In the genomic region with DNA sequence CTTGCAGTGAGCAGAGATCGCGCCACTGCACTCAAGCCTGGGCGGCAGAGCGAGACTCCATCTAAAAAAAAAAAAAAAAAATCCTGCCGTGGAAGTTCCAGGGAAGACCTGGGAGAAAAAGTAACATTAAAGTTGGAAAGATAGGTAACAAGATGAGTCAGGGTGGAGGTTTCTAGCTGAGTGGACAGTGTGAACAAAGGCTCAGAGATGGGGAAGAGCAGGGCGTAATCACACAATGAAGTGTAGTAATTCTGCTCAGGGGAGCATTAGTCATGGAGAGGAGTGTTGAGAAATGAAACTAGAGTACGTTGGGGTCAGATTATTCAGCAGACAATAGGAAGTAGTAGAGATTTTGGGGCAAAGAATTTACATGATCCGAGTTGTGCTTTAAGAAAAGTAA, we compare ENCODE assay signal across 9 cellular contexts. TPM values are rescaled to one million over a fixed set of nuclear protein-coding genes. Genes with fewer than 3 reads are reported as not detected.
A peak's percentile ranks its signal among the peaks of the same experiment; 100 is the strongest.
DNase-seq lines count a peak whose midpoint lies in the region; ATAC-seq and TF ChIP-seq lines count a peak whose summit lies in the region.
"Had no signal": no experiment of that assay in that cellular context is flagged by ENCODE, and none has a peak within 500 bp of the region (broad histone marks: within the 10 kb centered on the region; RNA-seq: fewer than 3 reads in every experiment).

No MANE protein-coding gene starts in this region.

- intact Hi-C loops in naive thymus-derived CD4-positive, alpha-beta T cell (cut with micrococcal nuclease): no loop called here

- no peaks in the 10 kb centered on the region for H3K36me3 Mint-ChIP-seq in naive thymus-derived CD4-positive, alpha-beta T cell

- no peaks in the 10 kb centered on the region for H3K9me3 Mint-ChIP-seq in naive thymus-derived CD4-positive, alpha-beta T cell

- H3K9me3 ChIP-seq in naive thymus-derived CD4-positive, alpha-beta T cell (ENCODE audit: control insufficient read depth in 2 of 3, low read length in 3 of 3): no peaks in the 10 kb centered on the region

- H3K4me3 Mint-ChIP-seq in naive thymus-derived CD4-positive, alpha-beta T cell: no peak overlapping the region

- CTCF ChIA-PET in naive thymus-derived CD4-positive, alpha-beta T cell (lab: Charles Lee): no interaction called here

- H3K4me3 ChIP-seq in naive thymus-derived CD4-positive, alpha-beta T cell (ENCODE audit: low read length): no peak overlapping the region

- H3K27ac Mint-ChIP-seq in naive thymus-derived CD4-positive, alpha-beta T cell: no peak overlapping the region

- no peak overlapping the region for H3K27ac ChIP-seq in naive thymus-derived CD4-positive, alpha-beta T cell (ENCODE audit: low read depth, low read length)

- no peaks in the 10 kb centered on the region for H3K36me3 ChIP-seq in naive thymus-derived CD4-positive, alpha-beta T cell (ENCODE audit: control insufficient read depth in 2 of 3, insufficient read depth in 3 of 3, low read length in 3 of 3)

- no peaks in the 10 kb centered on the region for H3K4me1 ChIP-seq in naive thymus-derived CD4-positive, alpha-beta T cell (ENCODE audit: control insufficient read depth in 2 of 2, insufficient read depth in 2 of 2, low read length in 2 of 2)

- H3K27me3 ChIP-seq in naive thymus-derived CD4-positive, alpha-beta T cell (ENCODE audit: control insufficient read depth in 2 of 2, insufficient read depth in 2 of 2, low read length in 2 of 2): no peaks in the 10 kb centered on the region

- POLR2A ChIA-PET in naive thymus-derived CD4-positive, alpha-beta T cell (lab: Charles Lee): no interaction called here

- peaks cover 0 to 6% (median 0%) of the 10 kb centered on the region in 7 donors for H3K4me1 Mint-ChIP-seq in naive thymus-derived CD4-positive, alpha-beta T cell

- DNase-seq in stimulated activated CD4-positive, alpha-beta T cell treated with anti-CD3 and anti-CD28 coated beads, Interleukin-15, amount 100 ng/mL, for 24 hours: peak; percentile 6
- no peak for DNase-seq in stimulated activated CD4-positive, alpha-beta T cell treated with anti-CD3 and anti-CD28 coated beads, Interleukin-2, amount 100 ng/mL, for 24 hours
- DNase-seq in SKM-1 (lab: John Stamatoyannopoulos, UW; ENCODE audit: unreplicated experiment) (peak; percentile 91), 8988T (no peak), SW480 (ENCODE audit: low spot score) (no peak)
- no peak for DNase-seq in naive thymus-derived CD4-positive, alpha-beta T cell
- DNase-seq: DND-41 had no signal

- ATAC-seq in HG03097 (IDR thresholded peaks at IDR 0.05; ENCODE audit: low FRiP score, unreplicated experiment) (peak; percentile 87), SK-N-SH treated with all-trans-retinoic acid at 6 μM for 48 hours (no peak)
- ATAC-seq in naive thymus-derived CD4-positive, alpha-beta T cell: peak; percentile 91

- peaks cover 8 to 24% (median 14%) of the 10 kb centered on the region in 5 donors for H3K27me3 Mint-ChIP-seq in naive thymus-derived CD4-positive, alpha-beta T cell

TF ChIP-seq in SK-N-SH treated with all-trans-retinoic acid at 6 μM for 48 hours, 23 proteins besides CTCF, POLR2A, EP300 and RAD21:
- TF ChIP-seq OSR1 (CRISPR knock-in tag; IDR thresholded peaks at IDR 0.05) (no peak), BACH2 (CRISPR knock-in tag; IDR thresholded peaks at IDR 0.05; ENCODE audit: borderline replicate concordance) (no peak), ZNF70 (CRISPR knock-in tag; IDR thresholded peaks at IDR 0.05) (no peak), ZFP3 (CRISPR knock-in tag; IDR thresholded peaks at IDR 0.05) (no peak), ZC3H10 (CRISPR knock-in tag; IDR thresholded peaks at IDR 0.05) (no peak), GLIS3 (CRISPR knock-in tag; IDR thresholded peaks at IDR 0.05) (no peak), SNAI2 (CRISPR knock-in tag; IDR thresholded peaks at IDR 0.05) (no peak), ARNTL (CRISPR knock-in tag; IDR thresholded peaks at IDR 0.05; ENCODE audit: borderline replicate concordance, low read depth) (no peak), CSDC2 (CRISPR knock-in tag; IDR thresholded peaks at IDR 0.05) (no peak), ZNF8 (CRISPR knock-in tag; IDR thresholded peaks at IDR 0.05) (no peak), PPARA (CRISPR knock-in tag; IDR thresholded peaks at IDR 0.05; ENCODE audit: borderline replicate concordance) (no peak), RARB (CRISPR knock-in tag; IDR thresholded peaks at IDR 0.05) (no peak), TCF4 (CRISPR knock-in tag; IDR thresholded peaks at IDR 0.05; ENCODE audit: borderline replicate concordance) (no peak), ZFP30 (CRISPR knock-in tag; IDR thresholded peaks at IDR 0.05) (no peak), TOX (CRISPR knock-in tag; IDR thresholded peaks at IDR 0.05; ENCODE audit: borderline replicate concordance) (no peak), ZNF565 (CRISPR knock-in tag; conservative IDR thresholded peaks at IDR 0.05; ENCODE audit: low read depth) (no peak)
- TF ChIP-seq, protein P1, sequence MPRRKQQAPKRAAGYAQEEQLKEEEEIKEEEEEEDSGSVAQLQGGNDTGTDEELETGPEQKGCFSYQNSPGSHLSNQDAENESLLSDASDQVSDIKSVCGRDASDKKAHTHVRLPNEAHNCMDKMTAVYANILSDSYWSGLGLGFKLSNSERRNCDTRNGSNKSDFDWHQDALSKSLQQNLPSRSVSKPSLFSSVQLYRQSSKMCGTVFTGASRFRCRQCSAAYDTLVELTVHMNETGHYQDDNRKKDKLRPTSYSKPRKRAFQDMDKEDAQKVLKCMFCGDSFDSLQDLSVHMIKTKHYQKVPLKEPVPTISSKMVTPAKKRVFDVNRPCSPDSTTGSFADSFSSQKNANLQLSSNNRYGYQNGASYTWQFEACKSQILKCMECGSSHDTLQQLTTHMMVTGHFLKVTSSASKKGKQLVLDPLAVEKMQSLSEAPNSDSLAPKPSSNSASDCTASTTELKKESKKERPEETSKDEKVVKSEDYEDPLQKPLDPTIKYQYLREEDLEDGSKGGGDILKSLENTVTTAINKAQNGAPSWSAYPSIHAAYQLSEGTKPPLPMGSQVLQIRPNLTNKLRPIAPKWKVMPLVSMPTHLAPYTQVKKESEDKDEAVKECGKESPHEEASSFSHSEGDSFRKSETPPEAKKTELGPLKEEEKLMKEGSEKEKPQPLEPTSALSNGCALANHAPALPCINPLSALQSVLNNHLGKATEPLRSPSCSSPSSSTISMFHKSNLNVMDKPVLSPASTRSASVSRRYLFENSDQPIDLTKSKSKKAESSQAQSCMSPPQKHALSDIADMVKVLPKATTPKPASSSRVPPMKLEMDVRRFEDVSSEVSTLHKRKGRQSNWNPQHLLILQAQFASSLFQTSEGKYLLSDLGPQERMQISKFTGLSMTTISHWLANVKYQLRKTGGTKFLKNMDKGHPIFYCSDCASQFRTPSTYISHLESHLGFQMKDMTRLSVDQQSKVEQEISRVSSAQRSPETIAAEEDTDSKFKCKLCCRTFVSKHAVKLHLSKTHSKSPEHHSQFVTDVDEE (CRISPR knock-in tag; IDR thresholded peaks at IDR 0.05): no peak
- TF ChIP-seq, protein P2, sequence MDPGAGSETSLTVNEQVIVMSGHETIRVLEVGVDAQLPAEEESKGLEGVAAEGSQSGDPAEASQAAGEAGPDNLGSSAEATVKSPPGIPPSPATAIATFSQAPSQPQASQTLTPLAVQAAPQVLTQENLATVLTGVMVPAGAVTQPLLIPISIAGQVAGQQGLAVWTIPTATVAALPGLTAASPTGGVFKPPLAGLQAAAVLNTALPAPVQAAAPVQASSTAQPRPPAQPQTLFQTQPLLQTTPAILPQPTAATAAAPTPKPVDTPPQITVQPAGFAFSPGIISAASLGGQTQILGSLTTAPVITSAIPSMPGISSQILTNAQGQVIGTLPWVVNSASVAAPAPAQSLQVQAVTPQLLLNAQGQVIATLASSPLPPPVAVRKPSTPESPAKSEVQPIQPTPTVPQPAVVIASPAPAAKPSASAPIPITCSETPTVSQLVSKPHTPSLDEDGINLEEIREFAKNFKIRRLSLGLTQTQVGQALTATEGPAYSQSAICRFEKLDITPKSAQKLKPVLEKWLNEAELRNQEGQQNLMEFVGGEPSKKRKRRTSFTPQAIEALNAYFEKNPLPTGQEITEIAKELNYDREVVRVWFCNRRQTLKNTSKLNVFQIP (CRISPR knock-in tag; IDR thresholded peaks at IDR 0.05; ENCODE audit: borderline replicate concordance, low read depth): no peak
- TF ChIP-seq, protein P3, sequence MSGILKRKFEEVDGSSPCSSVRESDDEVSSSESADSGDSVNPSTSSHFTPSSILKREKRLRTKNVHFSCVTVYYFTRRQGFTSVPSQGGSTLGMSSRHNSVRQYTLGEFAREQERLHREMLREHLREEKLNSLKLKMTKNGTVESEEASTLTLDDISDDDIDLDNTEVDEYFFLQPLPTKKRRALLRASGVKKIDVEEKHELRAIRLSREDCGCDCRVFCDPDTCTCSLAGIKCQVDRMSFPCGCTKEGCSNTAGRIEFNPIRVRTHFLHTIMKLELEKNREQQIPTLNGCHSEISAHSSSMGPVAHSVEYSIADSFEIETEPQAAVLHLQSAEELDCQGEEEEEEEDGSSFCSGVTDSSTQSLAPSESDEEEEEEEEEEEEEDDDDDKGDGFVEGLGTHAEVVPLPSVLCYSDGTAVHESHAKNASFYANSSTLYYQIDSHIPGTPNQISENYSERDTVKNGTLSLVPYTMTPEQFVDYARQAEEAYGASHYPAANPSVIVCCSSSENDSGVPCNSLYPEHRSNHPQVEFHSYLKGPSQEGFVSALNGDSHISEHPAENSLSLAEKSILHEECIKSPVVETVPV (CRISPR knock-in tag; IDR thresholded peaks at IDR 0.05): no peak
- TF ChIP-seq, protein P4, sequence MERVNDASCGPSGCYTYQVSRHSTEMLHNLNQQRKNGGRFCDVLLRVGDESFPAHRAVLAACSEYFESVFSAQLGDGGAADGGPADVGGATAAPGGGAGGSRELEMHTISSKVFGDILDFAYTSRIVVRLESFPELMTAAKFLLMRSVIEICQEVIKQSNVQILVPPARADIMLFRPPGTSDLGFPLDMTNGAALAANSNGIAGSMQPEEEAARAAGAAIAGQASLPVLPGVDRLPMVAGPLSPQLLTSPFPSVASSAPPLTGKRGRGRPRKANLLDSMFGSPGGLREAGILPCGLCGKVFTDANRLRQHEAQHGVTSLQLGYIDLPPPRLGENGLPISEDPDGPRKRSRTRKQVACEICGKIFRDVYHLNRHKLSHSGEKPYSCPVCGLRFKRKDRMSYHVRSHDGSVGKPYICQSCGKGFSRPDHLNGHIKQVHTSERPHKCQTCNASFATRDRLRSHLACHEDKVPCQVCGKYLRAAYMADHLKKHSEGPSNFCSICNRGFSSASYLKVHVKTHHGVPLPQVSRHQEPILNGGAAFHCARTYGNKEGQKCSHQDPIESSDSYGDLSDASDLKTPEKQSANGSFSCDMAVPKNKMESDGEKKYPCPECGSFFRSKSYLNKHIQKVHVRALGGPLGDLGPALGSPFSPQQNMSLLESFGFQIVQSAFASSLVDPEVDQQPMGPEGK (CRISPR knock-in tag; IDR thresholded peaks at IDR 0.05; ENCODE audit: borderline replicate concordance): no peak
TF ChIP-seq in SK-N-SH treated with all-trans-retinoic acid at 6 μM for 48 hours: peak in this region for 0.

RNA-seq across cellular contexts. Expression of a gene that starts 21.6 kb away (rescaled TPM):
- total RNA-seq in naive thymus-derived CD4-positive, alpha-beta T cell: 10 to 100 TPM in 3 of 5 experiments, 1 to 10 TPM in 2; 8.3 to 15.0 (median 10.1) TPM
- 1 to 10 TPM; 2.3 to 3.1 TPM for polyA plus RNA-seq in naive thymus-derived CD4-positive, alpha-beta T cell

Comparison
In these comparisons a context has a peak if more than half of its experiments do, and no peak if none do; other contexts are left out.
1. DNase-seq: peak in stimulated activated CD4-positive, alpha-beta T cell treated with anti-CD3 and anti-CD28 coated beads, Interleukin-15, amount 100 ng/mL, for 24 hours (single experiment) and SKM-1 (single experiment); none in stimulated activated CD4-positive, alpha-beta T cell treated with anti-CD3 and anti-CD28 coated beads, Interleukin-2, amount 100 ng/mL, for 24 hours (0 of 2), naive thymus-derived CD4-positive, alpha-beta T cell (0 of 9), 8988T (single experiment) and SW480 (single experiment).